8 cellular contexts compared by ENCODE assay signal in genomic region chr14:24299255-24300191, GRCh38. TPM values are rescaled to one million over a fixed set of nuclear protein-coding genes. Genes with fewer than 3 reads are reported as not detected.
DNase-seq lines count a peak whose midpoint lies in the region; ATAC-seq, FAIRE-seq and TF ChIP-seq lines count a peak whose summit lies in the region.

DHRS1 (minus strand) TSS chr14:24299780; CDS start chr14:24299106, 674 bp downstream.
A gene with protein sequence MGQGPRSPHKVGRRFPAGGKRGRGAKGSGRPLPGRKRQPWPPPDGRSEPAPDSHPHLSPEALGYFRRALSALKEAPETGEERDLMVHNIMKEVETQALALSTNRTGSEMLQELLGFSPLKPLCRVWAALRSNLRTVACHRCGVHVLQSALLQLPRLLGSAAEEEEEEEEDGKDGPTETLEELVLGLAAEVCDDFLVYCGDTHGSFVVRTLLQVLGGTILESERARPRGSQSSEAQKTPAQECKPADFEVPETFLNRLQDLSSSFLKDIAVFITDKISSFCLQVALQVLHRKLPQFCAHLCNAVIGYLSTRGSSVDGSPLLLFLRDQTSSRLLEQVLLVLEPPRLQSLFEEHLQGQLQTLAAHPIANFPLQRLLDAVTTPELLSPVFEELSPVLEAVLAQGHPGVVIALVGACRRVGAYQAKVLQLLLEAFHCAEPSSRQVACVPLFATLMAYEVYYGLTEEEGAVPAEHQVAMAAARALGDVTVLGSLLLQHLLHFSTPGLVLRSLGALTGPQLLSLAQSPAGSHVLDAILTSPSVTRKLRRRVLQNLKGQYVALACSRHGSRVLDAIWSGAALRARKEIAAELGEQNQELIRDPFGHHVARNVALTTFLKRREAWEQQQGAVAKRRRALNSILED (plus strand): TSS chr14:24299850. CDS start chr14:24299955, 105 bp downstream.

- WGBS in small intestine, 3 donors, result 0 to 1% (median 1%) methylated on average over 72 to 75 of the region's 75 CpGs

- intact Hi-C loops in breast epithelium (cut with DNase I; ENCODE audit: low total_unique reads), result loop anchor here (10.0 kb wide), 1 partner anchor 55 kb away; the partner anchor contains the start of gene TINF2

- FAIRE-seq in small intestine (lab: Jason Lieb, UNC), result no peak

- H3K4me3 ChIP-seq in breast epithelium (peak within 1 kb of the TSS; percentile 63 to 99 (median 94)), small intestine (ENCODE audit: low read depth in 1 of 2, low read length in 2 of 2) (peak within 1 kb of the TSS; percentile 80 to 88)

- DNase-seq in SIG-M5 treated with dmso at 0.1 percent for 504 hours (lab: John Stamatoyannopoulos, UW; ENCODE audit: unreplicated experiment) (peak; percentile 87), SIG-M5 (lab: John Stamatoyannopoulos, UW) (no peak), NCI-H2107 treated with DMSO at 0.1 percent for 48 hours (lab: John Stamatoyannopoulos, UW; ENCODE audit: unreplicated experiment) (peak; percentile 83), breast epithelium (ENCODE audit: low spot score in 2 of 2) (peak; percentile 87 to 93), iPS-NIHi11 (ENCODE audit: low spot score) (peak; percentile 98), small intestine (peak; percentile 93)

- H3K27ac ChIP-seq in VCaP, result peak within 1 kb of the TSS; percentile 84
- peak within 1 kb of the TSS; percentile 92 to 95 for H3K27ac ChIP-seq in breast epithelium
- H3K27ac ChIP-seq in small intestine (ENCODE audit: low read depth in 1 of 2, low read length in 1 of 2), result peak within 1 kb of the TSS; percentile 93 to 94

- H3K4me1 ChIP-seq in breast epithelium (peaks cover 4 to 11% of the 10 kb centered on the region in 2 donors), small intestine (ENCODE audit: control insufficient read depth in 2 of 2, insufficient read depth in 1 of 2, low read depth in 1 of 2, low read length in 1 of 2) (peaks cover 0 to 4% of the 10 kb centered on the region in 2 donors)

- H3K9me3 ChIP-seq in breast epithelium, result no peaks in the 10 kb centered on the region
- H3K9me3 ChIP-seq in small intestine (ENCODE audit: control insufficient read depth, low read depth), result no peaks in the 10 kb centered on the region

- TF ChIP-seq CTCF in VCaP (conservative IDR thresholded peaks at IDR 0.05), result no peak
- TF ChIP-seq CTCF in breast epithelium (IDR thresholded peaks at IDR 0.05), result no peak

- H3K27me3 ChIP-seq in breast epithelium (no peaks in the 10 kb centered on the region), small intestine (ENCODE audit: control insufficient read depth in 2 of 2, insufficient read depth in 2 of 2, low read length in 2 of 2) (no peaks in the 10 kb centered on the region)

- peak; percentile 63 for ATAC-seq in HG02981 (IDR thresholded peaks at IDR 0.05; ENCODE audit: unreplicated experiment)

- peak; percentile 72 for TF ChIP-seq POLR2A in breast epithelium (IDR thresholded peaks at IDR 0.05)

- H3K36me3 ChIP-seq in breast epithelium, result peaks cover 16% of the 10 kb centered on the region
- H3K36me3 ChIP-seq in small intestine (ENCODE audit: control insufficient read depth in 2 of 2, insufficient read depth in 2 of 2, low read length in 2 of 2), result peaks cover 11 to 20% of the 10 kb centered on the region in 2 donors

RNA-seq across cellular contexts. Expression of gene DHRS1, which starts in this region (rescaled TPM):
- 10 to 100 TPM; 21.9 to 45.7 (median 32.1) TPM for total RNA-seq in breast epithelium
- polyA plus RNA-seq in small intestine, result 10 to 100 TPM; 45.2 to 95.7 (median 68.6) TPM

RNA-seq across cellular contexts. Expression of the second gene that starts in this region (rescaled TPM):
- 10 to 100 TPM; 18.4 to 21.0 (median 19.0) TPM for total RNA-seq in breast epithelium
- 10 to 100 TPM in 2 of 3 donors, 1 to 10 TPM in 1; 9.7 to 22.5 (median 14.3) TPM for polyA plus RNA-seq in small intestine
